ENCODE assay signal across 1 cellular context in the genomic region with DNA sequence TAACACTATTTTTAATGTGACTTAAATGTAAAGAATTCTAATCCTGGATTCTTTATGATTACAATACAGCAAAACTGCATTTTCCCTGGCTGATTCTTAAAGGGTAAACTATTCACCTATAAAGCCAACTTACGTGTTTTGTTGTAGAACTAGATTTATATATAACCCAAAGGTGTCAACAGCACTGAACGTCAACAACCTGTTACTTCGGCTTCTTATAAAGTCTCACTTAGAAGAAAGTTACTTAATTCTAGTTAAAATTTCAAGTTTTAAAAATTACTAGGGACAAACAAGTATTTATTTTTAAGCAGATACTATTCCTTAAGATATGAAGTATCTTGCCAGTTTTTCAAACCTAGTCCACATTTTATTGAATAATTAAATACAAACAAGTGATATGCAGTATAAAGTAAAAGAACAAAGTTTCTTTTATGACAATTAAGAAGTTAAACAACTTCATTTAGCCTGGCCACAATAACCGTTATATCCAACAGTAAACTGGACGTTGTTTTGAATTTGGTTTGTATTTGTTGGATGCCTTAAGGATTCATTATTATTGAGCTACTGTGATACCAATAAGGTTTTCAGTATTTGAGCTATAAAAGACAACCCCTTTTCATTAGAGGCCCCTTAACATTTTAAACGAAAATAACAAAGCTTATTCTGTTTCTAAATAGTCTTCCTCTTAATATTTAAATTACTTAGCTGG.
TF ChIP-seq lines count a peak whose summit lies in the region.

No MANE protein-coding gene starts in this region.

TF ChIP-seq in liver, 16 proteins besides CTCF, POLR2A, EP300 and RAD21 (continued from another document):
- no peak for TF ChIP-seq EGR1 (IDR thresholded peaks at IDR 0.05; ENCODE audit: low read depth in 2 of 2)
- TF ChIP-seq YY1 (IDR thresholded peaks at IDR 0.05), result no peak
